In genomic region chr1:29230553-29231378, GRCh38 we compare ENCODE assay signal across 8 cellular contexts. TPM values are rescaled to one million over a fixed set of nuclear protein-coding genes. Genes with fewer than 3 reads are reported as not detected.
DNase-seq lines count a peak whose midpoint lies in the region; ATAC-seq and TF ChIP-seq lines count a peak whose summit lies in the region.

MECR (minus strand) TSS chr1:29230934; CDS start chr1:29230906, 28 bp downstream.

- TF ChIP-seq POLR2A in GM19099 (IDR thresholded peaks at IDR 0.05; ENCODE audit: extremely low read depth, insufficient read length, low read depth) = peak; percentile 91

- peak within 1 kb of the TSS; percentile 77 for H3K4me3 ChIP-seq in BJ (ENCODE audit: low read depth, low read length)

- peak; percentile 89 for ATAC-seq in HG03439 (IDR thresholded peaks at IDR 0.05; ENCODE audit: unreplicated experiment)
- peak; percentile 98 for ATAC-seq in left lobe of liver

- H3K27ac Mint-ChIP-seq in activated CD4-positive, alpha-beta T cell treated with anti-CD3 and anti-CD28 coated beads, Interleukin-2, amount 10 ng/mL, durations not matched to agents 7 days and 5 days = peak within 1 kb of the TSS; percentile 95

- POLR2A ChIA-PET in BJ (lab: Charles Lee) = no interaction called here
- POLR2A ChIA-PET in activated CD4-positive, alpha-beta T cell treated with anti-CD3 and anti-CD28 coated beads, Interleukin-2, amount 10 ng/mL, durations not matched to agents 7 days and 5 days (lab: Charles Lee) = no interaction called here

- peak within 1 kb of the TSS; percentile 96 for H3K4me3 Mint-ChIP-seq in activated CD4-positive, alpha-beta T cell treated with anti-CD3 and anti-CD28 coated beads, Interleukin-2, amount 10 ng/mL, durations not matched to agents 7 days and 5 days

- no peaks in the 10 kb centered on the region for H3K27me3 ChIP-seq in BJ (ENCODE audit: control insufficient read depth, insufficient read depth, low read length)

- peaks cover 24% of the 10 kb centered on the region for H3K4me1 Mint-ChIP-seq in activated CD4-positive, alpha-beta T cell treated with anti-CD3 and anti-CD28 coated beads, Interleukin-2, amount 10 ng/mL, durations not matched to agents 7 days and 5 days

- H3K36me3 ChIP-seq in BJ (ENCODE audit: control insufficient read depth, insufficient read depth, low read length) = no peaks in the 10 kb centered on the region

- peak; percentile 56 for DNase-seq in BJ (ENCODE audit: low read depth)
- peak; percentile 72 to 92 for DNase-seq in NCI-H526 (lab: John Stamatoyannopoulos, UW)
- peak; percentile 95 for DNase-seq in activated CD4-positive, alpha-beta T cell treated with anti-CD3 and anti-CD28 coated beads, Interleukin-2, amount 10 ng/mL, durations not matched to agents 7 days and 5 days
- peak; percentile 88 for DNase-seq in dedifferentiated amniotic fluid mesenchymal stem cell (ENCODE audit: extremely low spot score)
- peak; percentile 94 for DNase-seq in left lobe of liver (ENCODE audit: low spot score)
- DNase-seq in stimulated activated CD4-positive, alpha-beta T cell treated with anti-CD3 and anti-CD28 coated beads, Interleukin-2, amount 100 ng/mL, for 4 hours (ENCODE audit: low read depth) = peak; percentile 91

- CTCF ChIA-PET in BJ (lab: Yijun Ruan, JAX) = interaction anchor here (0.6 to 1.3 kb wide), 5 partner anchors 10 to 1571 kb away, joined by 3 read pairs; no protein-coding TSS in a partner anchor
- CTCF ChIA-PET in activated CD4-positive, alpha-beta T cell treated with anti-CD3 and anti-CD28 coated beads, Interleukin-2, amount 10 ng/mL, durations not matched to agents 7 days and 5 days (lab: Charles Lee) = interaction anchor here (1.6 to 2.6 kb wide), 2 partner anchors 10 to 44 kb away, joined by 3 to 6 read pairs; no protein-coding TSS in a partner anchor

- no peaks in the 10 kb centered on the region for H3K9me3 Mint-ChIP-seq in activated CD4-positive, alpha-beta T cell treated with anti-CD3 and anti-CD28 coated beads, Interleukin-2, amount 10 ng/mL, durations not matched to agents 7 days and 5 days

- H3K27me3 Mint-ChIP-seq in activated CD4-positive, alpha-beta T cell treated with anti-CD3 and anti-CD28 coated beads, Interleukin-2, amount 10 ng/mL, durations not matched to agents 7 days and 5 days = peaks cover 13% of the 10 kb centered on the region

- H3K36me3 Mint-ChIP-seq in activated CD4-positive, alpha-beta T cell treated with anti-CD3 and anti-CD28 coated beads, Interleukin-2, amount 10 ng/mL, durations not matched to agents 7 days and 5 days (ENCODE audit: low read depth) = no peaks in the 10 kb centered on the region

- TF ChIP-seq CTCF in BJ (IDR thresholded peaks at IDR 0.05; ENCODE audit: insufficient read depth, low read depth, low read length) = peak; percentile 41

RNA-seq across cellular contexts. Expression of gene MECR, which starts in this region (rescaled TPM):
- polyA plus RNA-seq in BJ (2011; rRNA removed) = 20.9 and 35.6 TPM in 2 replicates
- polyA minus RNA-seq in BJ (2011; rRNA and poly(A)+ RNA removed) = 21.7 and 27.8 TPM in 2 replicates
- total RNA-seq in activated CD4-positive, alpha-beta T cell treated with anti-CD3 and anti-CD28 coated beads, Interleukin-2, amount 10 ng/mL, durations not matched to agents 7 days and 5 days = 10 to 100 TPM; 16.4 to 19.7 TPM
- 13.7 TPM for total RNA-seq in left lobe of liver

Comparison
In these comparisons a context has a peak if more than half of its experiments do, and no peak if none do; other contexts are left out.
1. Peak in every context shown above with its lines: DNase-seq, ATAC-seq and H3K4me3 ChIP-seq.